ENCODE assay signal across 30 cellular contexts in genomic region chr15:26806574-26806973, GRCh38. TPM values are rescaled to one million over a fixed set of nuclear protein-coding genes. Genes with fewer than 3 reads are reported as not detected.
"Had no signal": no experiment of that assay in that cellular context is flagged by ENCODE, and none has a peak within 500 bp of the region (broad histone marks: within the 10 kb centered on the region; RNA-seq: fewer than 3 reads in every experiment).

No MANE protein-coding gene starts in this region.

- H3K9me3 ChIP-seq: upper lobe of left lung, uterus had no signal

- ATAC-seq: effector memory CD8-positive, alpha-beta T cell; left colon; mucosa of descending colon; natural killer cell treated with Interleukin-12 subunit alpha and Interleukin-12 subunit beta and Interleukin-15 and Interleukin-18, amount 100 ng/mL, for 72 hours; sciatic nerve; stimulated activated naive CD8-positive, alpha-beta T cell treated with anti-CD3 and anti-CD28 coated beads, Interleukin-15, amount 100 ng/mL, for 72 hours had no signal

- H3K4me1 ChIP-seq: esophagus squamous epithelium, tibial artery, upper lobe of left lung, uterus had no signal

- H3K4me3 ChIP-seq: esophagus squamous epithelium, heart right ventricle, lung, mucosa of descending colon, neural progenitor cell, smooth muscle cell, tibial artery, upper lobe of left lung, uterus had no signal

- H3K27ac Mint-ChIP-seq: effector memory CD8-positive, alpha-beta T cell; memory B cell; mesothelial cell of epicardium; naive B cell; natural killer cell treated with Interleukin-12 subunit alpha and Interleukin-12 subunit beta and Interleukin-15 and Interleukin-18, amount 100 ng/mL, for 72 hours; neural progenitor cell; stimulated activated naive CD8-positive, alpha-beta T cell treated with anti-CD3 and anti-CD28 coated beads, Interleukin-15, amount 100 ng/mL, for 72 hours had no signal

- H3K4me3 Mint-ChIP-seq: effector memory CD8-positive, alpha-beta T cell; memory B cell; mesothelial cell of epicardium; naive B cell; natural killer cell treated with Interleukin-12 subunit alpha and Interleukin-12 subunit beta and Interleukin-15 and Interleukin-18, amount 100 ng/mL, for 72 hours; neural progenitor cell; stimulated activated naive CD8-positive, alpha-beta T cell treated with anti-CD3 and anti-CD28 coated beads, Interleukin-15, amount 100 ng/mL, for 72 hours had no signal

- H3K36me3 ChIP-seq: esophagus squamous epithelium, heart right ventricle, neural progenitor cell, tibial artery, upper lobe of left lung, uterus had no signal

- H3K4me1 Mint-ChIP-seq: memory B cell; mesothelial cell of epicardium; naive B cell; stimulated activated naive CD8-positive, alpha-beta T cell treated with anti-CD3 and anti-CD28 coated beads, Interleukin-15, amount 100 ng/mL, for 72 hours had no signal

- H3K36me3 Mint-ChIP-seq: memory B cell; mesothelial cell of epicardium; naive B cell; natural killer cell treated with Interleukin-12 subunit alpha and Interleukin-12 subunit beta and Interleukin-15 and Interleukin-18, amount 100 ng/mL, for 72 hours; neural progenitor cell had no signal

- H3K27me3 Mint-ChIP-seq: effector memory CD8-positive, alpha-beta T cell; memory B cell; natural killer cell treated with Interleukin-12 subunit alpha and Interleukin-12 subunit beta and Interleukin-15 and Interleukin-18, amount 100 ng/mL, for 72 hours; stimulated activated naive CD8-positive, alpha-beta T cell treated with anti-CD3 and anti-CD28 coated beads, Interleukin-15, amount 100 ng/mL, for 72 hours had no signal

- DNase-seq: cerebellar nuclear complex; cortex of kidney; effector memory CD8-positive, alpha-beta T cell; erythroblast; esophagus squamous epithelium; foreskin melanocyte; glutamatergic neuron; hippocampal formation; left colon; mucosa of descending colon; naive B cell; nucleus accumbens; posterior cingulate gyrus; stimulated activated CD4-positive, alpha-beta T cell treated with anti-CD3 and anti-CD28 coated beads, Interleukin-12 subunit alpha, Interleukin-12 subunit beta, amount 100 ng/mL, for 4 hours; stimulated activated CD4-positive, alpha-beta T cell treated with anti-CD3 and anti-CD28 coated beads, Interleukin-1b, Interleukin-23, amount 100 ng/mL, for 48 hours; stimulated activated CD4-positive, alpha-beta T cell treated with anti-CD3 and anti-CD28 coated beads, Interleukin-4, amount 100 ng/mL, for 1 hour; stimulated activated CD8-positive, alpha-beta memory T cell treated with anti-CD3 and anti-CD28 coated beads, Interleukin-4, amount 100 ng/mL, for 48 hours; stimulated activated naive CD4-positive, alpha-beta T cell; stimulated activated naive CD8-positive, alpha-beta T cell treated with anti-CD3 and anti-CD28 coated beads, Interleukin-15, amount 100 ng/mL, for 72 hours; tibial artery; upper lobe of left lung; uterus had no signal

- H3K27ac ChIP-seq: esophagus squamous epithelium, heart right ventricle, neural progenitor cell, tibial artery, upper lobe of left lung, uterus had no signal

- H3K27me3 ChIP-seq: esophagus squamous epithelium, heart right ventricle, neural progenitor cell, tibial artery, upper lobe of left lung, uterus had no signal

RNA-seq across cellular contexts. Expression of gene GABRB3, which starts 33.7 kb away (rescaled TPM):
- total RNA-seq: natural killer cell treated with Interleukin-12 subunit alpha and Interleukin-12 subunit beta and Interleukin-15 and Interleukin-18, amount 100 ng/mL, for 72 hours had no signal
